Comparison of ENCODE assay signal across 8 cellular contexts in genomic region chr12:120265203-120265482, GRCh38. TPM values are rescaled to one million over a fixed set of nuclear protein-coding genes. Genes with fewer than 3 reads are reported as not detected.
DNase-seq lines count a peak whose midpoint lies in the region; ATAC-seq, FAIRE-seq and TF ChIP-seq lines count a peak whose summit lies in the region.

No MANE protein-coding gene starts in this region.

- H3K27ac Mint-ChIP-seq in endothelial cell (ENCODE audit: unreplicated experiment), result peak overlapping the region; percentile 94

- DNase-seq in endothelial cell (ENCODE audit: low spot score), result no peak
- DNase-seq in ovary, result peak in 1 of 5 donors; percentile 52
- DNase-seq in H54 (ENCODE audit: insufficient read length, low spot score), result no peak
- DNase-seq in GM13976 (ENCODE audit: low spot score), result no peak

- H3K4me1 Mint-ChIP-seq in endothelial cell (ENCODE audit: unreplicated experiment), result peaks cover 67% of the 10 kb centered on the region

- no peaks in the 10 kb centered on the region for H3F3A ChIP-seq in Loucy (ENCODE audit: low read depth)

- no peaks in the 10 kb centered on the region for H3K79me2 ChIP-seq in Loucy (ENCODE audit: insufficient read depth, low read length)

- H3K4me1 ChIP-seq in Loucy (ENCODE audit: insufficient read depth, low read length, poor library complexity, severe bottlenecking), result peaks cover 11% of the 10 kb centered on the region
- peaks cover 19% of the 10 kb centered on the region for H3K4me1 ChIP-seq in ovary (ENCODE audit: insufficient read depth)

- no peak for FAIRE-seq in H54 (lab: Jason Lieb, UNC)

- H3K4me3 Mint-ChIP-seq in endothelial cell (ENCODE audit: unreplicated experiment), result peak overlapping the region; percentile 100

- TF ChIP-seq CTCF in Loucy (conservative IDR thresholded peaks at IDR 0.05; ENCODE audit: low read length) (no peak), endothelial cell (IDR thresholded peaks at IDR 0.05; ENCODE audit: unreplicated experiment) (no peak), ovary (IDR thresholded peaks at IDR 0.05) (no peak), GM13976 (IDR thresholded peaks at IDR 0.05; ENCODE audit: borderline replicate concordance, control extremely low read depth, extremely low read depth, insufficient read depth, missing control alignments) (no peak)

- H2AFZ ChIP-seq in Loucy (ENCODE audit: low read length), result no peak overlapping the region; the same call in 1 of the 2 replicates

- no peaks in the 10 kb centered on the region for H3K9me3 ChIP-seq in Loucy (ENCODE audit: insufficient read depth, low read depth, low read length)
- no peaks in the 10 kb centered on the region for H3K9me3 ChIP-seq in ovary

- WGBS in ovary, 3 donors, result 0 to 1% (median 0%) methylated on average over 6 to 21 of the region's 21 CpGs

- H3K4me3 ChIP-seq in Loucy (ENCODE audit: low read length, poor library complexity, severe bottlenecking) (peak overlapping the region; percentile 68), ovary (peak overlapping the region; percentile 100)

- no peak for TF ChIP-seq EP300 in ovary (IDR thresholded peaks at IDR 0.05)

- TF ChIP-seq POLR2A in ovary (IDR thresholded peaks at IDR 0.05) (no peak), H54 (IDR thresholded peaks at IDR 0.05; ENCODE audit: low read depth, low read length) (no peak)

- peaks cover 9% of the 10 kb centered on the region for H3K36me3 Mint-ChIP-seq in endothelial cell (ENCODE audit: low read depth, unreplicated experiment)

- in situ Hi-C loops in GM13976 (cut with MboI; ENCODE audit: low sequenced_read_pairs, unreplicated experiment), result loop anchor here (5.0 kb wide), 1 partner anchor 38 kb away; no protein-coding TSS in a partner anchor

- H3K4me2 ChIP-seq in Loucy (ENCODE audit: low read depth, low read length, poor library complexity, severe bottlenecking), result peak overlapping the region; percentile 79

- no peaks in the 10 kb centered on the region for H4K20me1 ChIP-seq in Loucy (ENCODE audit: insufficient read depth, low read length, poor library complexity, severe bottlenecking)

- intact Hi-C loops in ovary (cut with DNase I), result loop anchor here in 3 of 4 donors (1.0 to 2.0 kb wide), 2 partner anchors 36 to 37 kb away; no protein-coding TSS in a partner anchor

- H3K27ac ChIP-seq in ovary, result peak overlapping the region; percentile 4 to 53

- H3K27me3 ChIP-seq in Loucy (ENCODE audit: insufficient read depth, low read length, poor library complexity, severe bottlenecking) (peaks cover 53% of the 10 kb centered on the region), ovary (no peaks in the 10 kb centered on the region)

- H3K9me3 Mint-ChIP-seq in endothelial cell (ENCODE audit: unreplicated experiment), result no peaks in the 10 kb centered on the region

- H3K9me2 ChIP-seq in Loucy (replicated peaks; ENCODE audit: low read depth, low read length), result no peaks in the 10 kb centered on the region

- ATAC-seq in GM18873 (IDR thresholded peaks at IDR 0.05; ENCODE audit: low FRiP score, unreplicated experiment), result peak; percentile 4
- no peak for ATAC-seq in GM18511 (IDR thresholded peaks at IDR 0.05; ENCODE audit: unreplicated experiment)
- ATAC-seq in HG03175 (IDR thresholded peaks at IDR 0.05; ENCODE audit: unreplicated experiment), result no peak

- H3K27me3 Mint-ChIP-seq in endothelial cell (ENCODE audit: unreplicated experiment), result peaks cover 9% of the 10 kb centered on the region

- peak overlapping the region; percentile 61 for H3K9ac ChIP-seq in Loucy (ENCODE audit: low read depth, low read length, poor library complexity, severe bottlenecking)

- H3K36me3 ChIP-seq in Loucy (ENCODE audit: insufficient read depth, low read length) (no peaks in the 10 kb centered on the region), ovary (no peaks in the 10 kb centered on the region)

RNA-seq across cellular contexts. Expression of gene PXN, which starts 0.4 kb away (rescaled TPM):
- total RNA-seq in endothelial cell (ENCODE audit: unreplicated experiment) (227 TPM), ovary (10 to 100 TPM; 25.0 to 78.0 (median 44.7) TPM)
- 10 to 100 TPM; 34.7 to 49.2 TPM for polyA plus RNA-seq in ovary

RNA-seq across cellular contexts. Expression of gene RNU4-2, which starts 26.6 kb away (rescaled TPM):
- total RNA-seq in endothelial cell (ENCODE audit: unreplicated experiment) (7,223 TPM), ovary (over 10,000 TPM in 5 of 7 donors, under 1 TPM in 2; under 0.01 to 29,369 (median 16,575) TPM)
- polyA plus RNA-seq in ovary, result not detected

RNA-seq across cellular contexts. Expression of gene RNU4-1, which starts 27.9 kb away (rescaled TPM):
- total RNA-seq in endothelial cell (ENCODE audit: unreplicated experiment), result 6,066 TPM
- total RNA-seq in ovary, result 1,000 to 10,000 TPM in 5 of 7 donors, under 1 TPM in 2; under 0.01 to 4,499 (median 2,193) TPM
- polyA plus RNA-seq in ovary, result not detected

RNA-seq across cellular contexts. Expression of gene SIRT4, which starts 37.0 kb away (rescaled TPM):
- total RNA-seq in endothelial cell (ENCODE audit: unreplicated experiment), result 1.8 TPM
- 1 to 10 TPM in 5 of 7 donors, under 1 TPM in 2; 0.87 to 4.6 (median 1.4) TPM for total RNA-seq in ovary
- polyA plus RNA-seq in ovary, result 1 to 10 TPM; 2.0 to 2.8 TPM
